31 cellular contexts compared by ENCODE assay signal in genomic region chr4:6150046-6150735, GRCh38. TPM values are rescaled to one million over a fixed set of nuclear protein-coding genes. Genes with fewer than 3 reads are reported as not detected.
"Had no signal": no experiment of that assay in that cellular context is flagged by ENCODE, and none has a peak within 500 bp of the region (broad histone marks: within the 10 kb centered on the region; RNA-seq: fewer than 3 reads in every experiment).

No MANE protein-coding gene starts in this region.

- H3K27me3 Mint-ChIP-seq: stimulated activated memory B cell treated with anti-CD40 and anti-IgM and Interleukin-4, amounts not matched to agents 10 μg/mL and 1 μg/mL and 100 μg/mL, for 72 hours had no signal

- DNase-seq: cortex of kidney; effector CD8-positive, alpha-beta T cell; endodermal cell; foreskin fibroblast; gastrocnemius medialis; kidney; mesenchymal stem cell; mucosa of descending colon; naive B cell; sigmoid colon; stimulated activated CD4-positive, alpha-beta T cell treated with anti-CD3 and anti-CD28 coated beads, Interleukin-2, amount 100 ng/mL, for 24 hours; stimulated activated CD4-positive, alpha-beta T cell treated with anti-CD3 and anti-CD28 coated beads, Interleukin-4, amount 100 ng/mL, for 24 hours; stimulated activated naive CD8-positive, alpha-beta T cell treated with anti-CD3 and anti-CD28 coated beads, Interleukin-15, Interleukin-2, amounts not matched to agents 100 U/mL and 50 U/mL, for 24 hours; transverse colon; upper lobe of right lung; uterus had no signal

- H3K9me3 Mint-ChIP-seq: endodermal cell; natural killer cell treated with Interleukin-12 subunit alpha and Interleukin-12 subunit beta and Interleukin-15 and Interleukin-18, amount 100 ng/mL, for 72 hours; neural crest cell had no signal

- H3K36me3 Mint-ChIP-seq: mesothelial cell of epicardium; naive B cell; stimulated activated memory B cell treated with anti-CD40 and anti-IgM and Interleukin-4, amounts not matched to agents 10 μg/mL and 1 μg/mL and 100 μg/mL, for 72 hours had no signal

- H3K4me1 Mint-ChIP-seq: mesothelial cell of epicardium; naive B cell; stimulated activated memory B cell treated with anti-CD40 and anti-IgM and Interleukin-4, amounts not matched to agents 10 μg/mL and 1 μg/mL and 100 μg/mL, for 72 hours had no signal

- ATAC-seq: esophagus mucosa; gastrocnemius medialis; heart left ventricle; left lobe of liver; mucosa of descending colon; natural killer cell treated with Interleukin-12 subunit alpha and Interleukin-12 subunit beta and Interleukin-15 and Interleukin-18, amount 100 ng/mL, for 72 hours; pancreas; stimulated activated memory B cell treated with anti-CD40 and anti-IgM and Interleukin-4, amounts not matched to agents 10 μg/mL and 1 μg/mL and 100 μg/mL, for 72 hours; stimulated activated naive CD8-positive, alpha-beta T cell treated with anti-CD3 and anti-CD28 coated beads, Interleukin-15, Interleukin-2, amounts not matched to agents 100 U/mL and 50 U/mL, for 24 hours; upper lobe of right lung had no signal

- H3K4me3 Mint-ChIP-seq: endodermal cell; mesothelial cell of epicardium; naive B cell; natural killer cell treated with Interleukin-12 subunit alpha and Interleukin-12 subunit beta and Interleukin-15 and Interleukin-18, amount 100 ng/mL, for 72 hours; neural crest cell; stimulated activated memory B cell treated with anti-CD40 and anti-IgM and Interleukin-4, amounts not matched to agents 10 μg/mL and 1 μg/mL and 100 μg/mL, for 72 hours had no signal

- H3K9me3 ChIP-seq: gastrocnemius medialis, mucosa of descending colon, neutrophil, pancreas, sigmoid colon, thoracic aorta, transverse colon, upper lobe of right lung, uterus had no signal

- H3K27ac Mint-ChIP-seq: endodermal cell; mesothelial cell of epicardium; naive B cell; progenitor cell of endocrine pancreas; stimulated activated memory B cell treated with anti-CD40 and anti-IgM and Interleukin-4, amounts not matched to agents 10 μg/mL and 1 μg/mL and 100 μg/mL, for 72 hours had no signal

RNA-seq across cellular contexts. Expression of gene JAKMIP1, which starts 50.2 kb away (rescaled TPM):
- total RNA-seq: esophagus mucosa, glomerular endothelial cell, hepatocyte, left lobe of liver, lung microvascular endothelial cell, mesothelial cell of epicardium, skeletal muscle tissue had no signal
